In the genomic region with DNA sequence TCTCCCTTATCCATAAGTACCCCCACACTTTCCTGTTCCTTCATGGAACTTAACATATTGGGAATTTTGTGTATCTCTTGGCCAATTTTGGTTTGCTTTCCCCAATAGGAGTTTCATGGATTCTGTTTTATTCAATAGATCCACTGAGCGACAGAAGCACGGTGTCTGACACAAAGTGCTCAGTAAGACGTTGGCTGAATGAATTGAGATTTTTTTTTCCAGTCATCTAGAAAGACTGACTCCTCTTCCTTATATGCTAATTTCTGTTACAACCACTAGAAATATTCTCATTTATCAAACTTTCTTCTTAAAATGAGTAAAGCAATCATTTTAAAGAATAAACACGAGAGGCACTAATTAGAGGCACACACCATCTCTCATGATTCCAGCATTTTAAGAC, we compare ENCODE assay signal across 17 cellular contexts. TPM values are rescaled to one million over a fixed set of nuclear protein-coding genes. Genes with fewer than 3 reads are reported as not detected.
A peak's percentile ranks its signal among the peaks of the same experiment; 100 is the strongest.
DNase-seq lines count a peak whose midpoint lies in the region; ATAC-seq, FAIRE-seq and TF ChIP-seq lines count a peak whose summit lies in the region.
"Had no signal": no experiment of that assay in that cellular context is flagged by ENCODE, and none has a peak within 500 bp of the region (broad histone marks: within the 10 kb centered on the region; RNA-seq: fewer than 3 reads in every experiment).

No MANE protein-coding gene starts in this region.

- BruUV-seq in MCF 10A (replicated peaks; lab: Mats Ljungman, UMichigan) = no TSS peak

- H3K4me2 ChIP-seq in keratinocyte (ENCODE audit: control insufficient read depth, extremely low read depth, insufficient read depth, low read depth, low read length) = no peak overlapping the region
- H3K4me2 ChIP-seq: hepatocyte had no signal

- H4K20me1 ChIP-seq in keratinocyte (ENCODE audit: control insufficient read depth, extremely low read depth, insufficient read depth, low read length) = peaks cover 2% of the 10 kb centered on the region

- POLR2A ChIA-PET in MCF 10A (lab: Yijun Ruan, JAX) = no interaction called here

- FAIRE-seq in keratinocyte (lab: Jason Lieb, UNC) = no peak

- H3K4me1 ChIP-seq in breast epithelium (no peaks in the 10 kb centered on the region), keratinocyte (ENCODE audit: control insufficient read depth, extremely low read depth, insufficient read depth, low read length) (peaks cover 10% of the 10 kb centered on the region), gastroesophageal sphincter (peaks cover 0 to 15% (median 0%) of the 10 kb centered on the region in 3 donors)

- dilution Hi-C loops in keratinocyte (cut with MboI; ENCODE audit: extremely low pct_ligation_motif_present, low sequenced_read_pairs) = no loop called here

- no peaks in the 10 kb centered on the region for H3K36me3 ChIP-seq in breast epithelium
- peaks cover 20 to 25% of the 10 kb centered on the region in 2 experiments for H3K36me3 ChIP-seq in keratinocyte (ENCODE audit: control insufficient read depth in 2 of 2, extremely low read depth in 1 of 2, insufficient read depth in 2 of 2, low read length in 2 of 2)
- H3K36me3 ChIP-seq in gastroesophageal sphincter = peaks cover 0 to 97% of the 10 kb centered on the region in 2 donors

- intact Hi-C loops in MCF 10A (cut with micrococcal nuclease) = loop anchor here (2.0 to 5.0 kb wide), 2 partner anchors 45 to 325 kb away; no protein-coding TSS in a partner anchor
- intact Hi-C loops in breast epithelium (cut with DNase I; ENCODE audit: low total_unique reads) = no loop called here

- H3K4me3 ChIP-seq in breast epithelium (no peak overlapping the region), keratinocyte (ENCODE audit: control insufficient read depth in 2 of 3, extremely low read depth in 1 of 3, insufficient read depth in 2 of 3, low read depth in 1 of 3, low read length in 3 of 3) (no peak overlapping the region), gastroesophageal sphincter (no peak overlapping the region)
- H3K4me3 ChIP-seq: hepatocyte, mucosa of descending colon had no signal

- H3K27me3 ChIP-seq in breast epithelium = no peaks in the 10 kb centered on the region
- H3K27me3 ChIP-seq in keratinocyte (ENCODE audit: control insufficient read depth, extremely low read depth, insufficient read depth, low read length) = no peaks in the 10 kb centered on the region
- no peaks in the 10 kb centered on the region for H3K27me3 ChIP-seq in gastroesophageal sphincter
- H3K27me3 ChIP-seq: hepatocyte had no signal

- TF ChIP-seq CTCF in MCF 10A (IDR thresholded peaks at IDR 0.05; ENCODE audit: unreplicated experiment) = no peak
- TF ChIP-seq CTCF in breast epithelium (IDR thresholded peaks at IDR 0.05) = no peak
- no peak for TF ChIP-seq CTCF in keratinocyte (optimal IDR thresholded peaks at IDR 0.05 in 1 of 3, IDR thresholded peaks at IDR 0.05 in 1 of 3, conservative IDR thresholded peaks at IDR 0.05 in 1 of 3; ENCODE audit: extremely low read depth in 1 of 3, insufficient read depth in 2 of 3, low read length in 3 of 3)
- no peak for TF ChIP-seq CTCF in type B pancreatic cell (conservative IDR thresholded peaks at IDR 0.05)
- TF ChIP-seq CTCF in gastroesophageal sphincter (IDR thresholded peaks at IDR 0.05) = no peak

- 73 to 89% methylated on average over 4 of the region's 4 CpGs for WGBS in gastroesophageal sphincter (ENCODE audit: low coverage in 1 of 2), 2 donors

- no peak for DNase-seq in MCF 10A (ENCODE audit: unreplicated experiment)
- DNase-seq in breast epithelium (ENCODE audit: low spot score in 2 of 2) = no peak
- DNase-seq in keratinocyte (ENCODE audit: low read depth, low spot score) = no peak
- no peak for DNase-seq in type B pancreatic cell (ENCODE audit: extremely low spot score, unreplicated experiment)
- no peak for DNase-seq in SIG-M5 (lab: John Stamatoyannopoulos, UW)
- DNase-seq in NOMO-1 (lab: John Stamatoyannopoulos, UW; ENCODE audit: unreplicated experiment in 2 of 2) = no peak
- DNase-seq: activated CD4-positive, CD25-positive, alpha-beta regulatory T cell treated with anti-CD3 and anti-CD28 coated beads, Interleukin-2, amount 50 U/mL, for 72 hours; DMS 273 treated with DMSO at 0.1 percent for 48 hours; mucosa of descending colon; NCI-H1048; NCI-H2107; RPMI8226; stimulated activated CD4-positive, alpha-beta T cell treated with anti-CD3 and anti-CD28 coated beads, Interleukin-12 subunit alpha, Interleukin-12 subunit beta, amount 100 ng/mL, for 4 hours had no signal

- H3K27me3 Mint-ChIP-seq in MCF 10A (ENCODE audit: insufficient read depth, unreplicated experiment) (no peaks in the 10 kb centered on the region), type B pancreatic cell (no peaks in the 10 kb centered on the region)
- H3K27me3 Mint-ChIP-seq in activated T-helper 17 cell treated with anti-CD3 and anti-CD28 coated beads, Interleukin-2, amount 50 U/mL, for 72 hours = no peaks in the 10 kb centered on the region

- H3K27ac ChIP-seq in breast epithelium (no peak overlapping the region), keratinocyte (ENCODE audit: control insufficient read depth, insufficient read depth, low read length) (peak overlapping the region; percentile 58), gastroesophageal sphincter (peak overlapping the region in 1 of 4 donors; percentile 9)
- H3K27ac ChIP-seq: hepatocyte, parathyroid adenoma had no signal

- TF ChIP-seq POLR2A in breast epithelium (IDR thresholded peaks at IDR 0.05) = no peak
- no peak for TF ChIP-seq POLR2A in gastroesophageal sphincter (IDR thresholded peaks at IDR 0.05)

- no peak overlapping the region for H3K4me3 Mint-ChIP-seq in MCF 10A (ENCODE audit: unreplicated experiment)
- H3K4me3 Mint-ChIP-seq in activated T-helper 17 cell treated with anti-CD3 and anti-CD28 coated beads, Interleukin-2, amount 50 U/mL, for 72 hours = peak overlapping the region; percentile 45
- no peak overlapping the region for H3K4me3 Mint-ChIP-seq in type B pancreatic cell

- TF ChIP-seq EP300 in gastroesophageal sphincter (IDR thresholded peaks at IDR 0.05) = no peak

- H3K36me3 Mint-ChIP-seq in MCF 10A (ENCODE audit: insufficient read depth, unreplicated experiment) = peaks cover 85% of the 10 kb centered on the region
- H3K36me3 Mint-ChIP-seq in activated T-helper 17 cell treated with anti-CD3 and anti-CD28 coated beads, Interleukin-2, amount 50 U/mL, for 72 hours (ENCODE audit: low read depth) = peaks cover 95% of the 10 kb centered on the region
- H3K36me3 Mint-ChIP-seq in type B pancreatic cell = peaks cover 24% of the 10 kb centered on the region

- CTCF ChIA-PET in MCF 10A (lab: Yijun Ruan, JAX) = no interaction called here

- ATAC-seq in activated T-helper 17 cell treated with anti-CD3 and anti-CD28 coated beads, Interleukin-2, amount 50 U/mL, for 72 hours (replicated peaks) = peak; percentile 50
- ATAC-seq in gastroesophageal sphincter = no peak
- ATAC-seq: mucosa of descending colon had no signal

- H3K9me3 ChIP-seq in breast epithelium (no peaks in the 10 kb centered on the region), keratinocyte (ENCODE audit: control insufficient read depth, low read depth, low read length) (no peaks in the 10 kb centered on the region), gastroesophageal sphincter (no peaks in the 10 kb centered on the region)
- H3K9me3 ChIP-seq: mucosa of descending colon had no signal

- H3K9me1 ChIP-seq in keratinocyte (ENCODE audit: control insufficient read depth, extremely low read depth, insufficient read depth, low read length) = no peaks in the 10 kb centered on the region

- no peaks in the 10 kb centered on the region for H3K79me2 ChIP-seq in keratinocyte (ENCODE audit: control insufficient read depth, insufficient read depth, low read length)
- H3K79me2 ChIP-seq: hepatocyte, parathyroid adenoma had no signal

- H3K27ac Mint-ChIP-seq in MCF 10A (ENCODE audit: low read depth, unreplicated experiment) = peak overlapping the region; percentile 13
- H3K27ac Mint-ChIP-seq in activated T-helper 17 cell treated with anti-CD3 and anti-CD28 coated beads, Interleukin-2, amount 50 U/mL, for 72 hours = peak overlapping the region; percentile 74
- H3K27ac Mint-ChIP-seq in type B pancreatic cell = peak overlapping the region; percentile 9

- no peak overlapping the region for H3K9ac ChIP-seq in keratinocyte (ENCODE audit: control insufficient read depth, extremely low read depth, insufficient read depth, low read length)
- H3K9ac ChIP-seq: parathyroid adenoma had no signal

- H3K4me1 Mint-ChIP-seq in MCF 10A (ENCODE audit: insufficient read depth, unreplicated experiment) = peaks cover 14% of the 10 kb centered on the region
- H3K4me1 Mint-ChIP-seq in activated T-helper 17 cell treated with anti-CD3 and anti-CD28 coated beads, Interleukin-2, amount 50 U/mL, for 72 hours = peaks cover 11% of the 10 kb centered on the region
- H3K4me1 Mint-ChIP-seq in type B pancreatic cell (ENCODE audit: unreplicated experiment) = no peaks in the 10 kb centered on the region

- H3K9me3 Mint-ChIP-seq in MCF 10A (ENCODE audit: unreplicated experiment) (no peaks in the 10 kb centered on the region), type B pancreatic cell (no peaks in the 10 kb centered on the region)
- H3K9me3 Mint-ChIP-seq in activated T-helper 17 cell treated with anti-CD3 and anti-CD28 coated beads, Interleukin-2, amount 50 U/mL, for 72 hours = no peaks in the 10 kb centered on the region

- H2AFZ ChIP-seq in keratinocyte (ENCODE audit: control insufficient read depth, low read length) = no peak overlapping the region
- H2AFZ ChIP-seq: hepatocyte, parathyroid adenoma had no signal

RNA-seq across cellular contexts. Expression of a gene that starts 48.1 kb away (rescaled TPM):
- 55.6 and 72.6 TPM in 2 replicates for total RNA-seq in MCF 10A (2022)
- total RNA-seq in breast epithelium = 10 to 100 TPM; 55.2 to 73.8 (median 69.5) TPM
- total RNA-seq in activated T-helper 17 cell treated with anti-CD3 and anti-CD28 coated beads, Interleukin-2, amount 50 U/mL, for 72 hours = 10 to 100 TPM; 47.7 to 79.3 TPM
- 62.9 to 90.5 TPM (median 82.4 TPM) in 3 replicates for polyA plus RNA-seq in keratinocyte
- polyA plus RNA-seq in keratinocyte (2011; ENCODE audit: low read depth) = 87.2 TPM
- polyA plus RNA-seq in keratinocyte (2011; cell fraction: cytosol; rRNA removed) = 60.0 and 83.4 TPM in 2 replicates
- polyA plus RNA-seq in keratinocyte (2011; cell fraction: nucleus; rRNA removed) = 114 and 133 TPM in 2 replicates
- 24.9 and 45.0 TPM in 2 replicates for polyA plus RNA-seq in keratinocyte (2012; ENCODE audit: low replicate concordance)
- polyA minus RNA-seq in keratinocyte = 45.5 to 124 TPM (median 55.0 TPM) in 3 replicates
- polyA minus RNA-seq in keratinocyte (2011; cell fraction: cytosol; rRNA and poly(A)+ RNA removed) = 55.4 TPM
- polyA minus RNA-seq in keratinocyte (2011; cell fraction: nucleus; rRNA and poly(A)+ RNA removed) = 40.5 and 78.8 TPM in 2 replicates
- 57.0 and 68.2 TPM in 2 replicates for total RNA-seq in type B pancreatic cell (ENCODE audit: low replicate concordance)
- total RNA-seq in gastroesophageal sphincter = 10 to 100 TPM; 73.6 to 95.2 (median 80.6) TPM

Comparison
In these comparisons a context has a peak if more than half of its experiments do, and no peak if none do; other contexts are left out.
1. H3K27ac Mint-ChIP-seq: peak in every context shown above with its lines; median percentile 74 in activated T-helper 17 cell treated with anti-CD3 and anti-CD28 coated beads, Interleukin-2, amount 50 U/mL, for 72 hours; 13 in MCF 10A; 9 in type B pancreatic cell.